ENCODE assay signal across 20 cellular contexts in the genomic region with DNA sequence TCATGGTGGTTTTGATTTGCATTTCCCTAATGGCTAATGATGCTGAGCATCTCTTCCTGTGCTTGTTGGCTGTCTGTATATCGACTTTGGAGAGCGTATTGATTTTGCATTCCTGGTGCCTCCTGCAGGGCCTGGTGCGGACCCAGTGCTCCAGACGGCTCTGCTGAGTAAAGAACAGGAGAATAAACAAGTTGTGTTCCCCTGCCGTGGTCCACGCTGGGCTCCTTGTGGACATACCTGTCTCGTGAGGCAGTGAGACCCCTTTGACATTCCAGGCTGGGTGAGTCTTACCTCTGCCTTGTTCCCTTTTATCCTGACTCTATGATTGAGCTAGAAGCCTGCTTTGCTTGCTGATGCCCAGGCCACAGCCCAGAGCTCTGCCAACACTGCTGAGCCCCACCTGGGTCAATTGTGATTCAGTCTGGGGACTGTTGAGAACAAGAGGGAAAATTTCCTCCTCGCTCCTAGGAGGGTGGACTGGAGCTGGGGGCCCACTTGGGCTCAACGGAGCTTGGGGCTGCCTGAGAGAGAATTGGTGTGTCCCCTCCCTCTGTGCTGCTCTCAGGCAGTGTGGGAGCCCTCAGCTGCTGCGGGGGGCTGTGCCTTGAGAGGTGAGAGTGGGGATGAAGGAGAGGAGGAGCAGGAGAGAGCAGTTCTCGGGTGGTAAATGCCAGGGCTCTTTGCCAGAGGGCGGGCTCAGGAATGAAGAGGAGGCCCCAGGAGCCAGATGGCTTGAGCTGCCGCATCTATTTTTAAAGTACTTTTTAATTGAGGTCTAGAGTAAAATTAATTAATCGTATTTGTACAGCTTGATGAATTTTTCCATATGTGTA. TPM values are rescaled to one million over a fixed set of nuclear protein-coding genes. Genes with fewer than 3 reads are reported as not detected.
DNase-seq lines count a peak whose midpoint lies in the region; ATAC-seq, FAIRE-seq and TF ChIP-seq lines count a peak whose summit lies in the region.
"Had no signal": no experiment of that assay in that cellular context is flagged by ENCODE, and none has a peak within 500 bp of the region (broad histone marks: within the 10 kb centered on the region; RNA-seq: fewer than 3 reads in every experiment).

No MANE protein-coding gene starts in this region.

- peak overlapping the region in 6 of 11 experiments; percentile 10 to 38 (median 32); a peak in 9 of 22 replicates for H3K4me2 ChIP-seq in BLaER1 treated with 17β-estradiol and CSF1 and Interleukin-3, amounts not matched to agents 10 nM and 100 nM

- no peaks in the 10 kb centered on the region for H3K36me3 ChIP-seq in BLaER1 treated with 17β-estradiol and CSF1 and Interleukin-3, amounts not matched to agents 10 nM and 100 nM
- no peaks in the 10 kb centered on the region for H3K36me3 ChIP-seq in prostate gland

- peak; percentile 46 for DNase-seq in NCI-H1105 treated with DMSO at 0.1 percent for 48 hours (lab: John Stamatoyannopoulos, UW)
- no peak for DNase-seq in WTC11 (ENCODE audit: low spot score)
- DNase-seq in prostate gland (ENCODE audit: low spot score), result no peak
- DNase-seq in urothelium cell line (ENCODE audit: low spot score), result no peak
- DNase-seq: activated CD4-positive, alpha-beta T cell treated with anti-CD3 and anti-CD28 coated beads for 48 hours; activated CD8-positive, alpha-beta memory T cell treated with anti-CD3 and anti-CD28 coated beads, Interleukin-2, amount 10 ng/mL, durations not matched to agents 7 days and 5 days; activated naive CD8-positive, alpha-beta T cell treated with anti-CD3 and anti-CD28 coated beads for 36 hours; CD8-positive, alpha-beta T cell; KG1; left colon; NCI-H2029; NCI-H526; OCI-M1; substantia nigra; T-helper 1 cell had no signal

- H3K4me1 Mint-ChIP-seq in WTC11, result peaks cover 11% of the 10 kb centered on the region

- no peak overlapping the region for H3K27ac Mint-ChIP-seq in WTC11
- H3K27ac Mint-ChIP-seq: activated CD8-positive, alpha-beta memory T cell treated with anti-CD3 and anti-CD28 coated beads, Interleukin-2, amount 10 ng/mL, durations not matched to agents 7 days and 5 days; activated naive CD8-positive, alpha-beta T cell treated with anti-CD3 and anti-CD28 coated beads for 36 hours; activated T-helper 1 cell treated with anti-CD3 and anti-CD28 coated beads, Interleukin-12 subunit alpha, Interleukin-12 subunit beta, Interleukin-2, Interleukin-4 antibody, amounts not matched to agents 30 ng/mL and 10 ng/mL and 1 ng/mL, durations not matched to agents 14 hours and 24 hours and 36 hours; CD8-positive, alpha-beta T cell had no signal

- no peak overlapping the region for H3K4me3 Mint-ChIP-seq in WTC11
- H3K4me3 Mint-ChIP-seq: activated CD8-positive, alpha-beta memory T cell treated with anti-CD3 and anti-CD28 coated beads, Interleukin-2, amount 10 ng/mL, durations not matched to agents 7 days and 5 days; activated naive CD8-positive, alpha-beta T cell treated with anti-CD3 and anti-CD28 coated beads for 36 hours; activated T-helper 1 cell treated with anti-CD3 and anti-CD28 coated beads, Interleukin-12 subunit alpha, Interleukin-12 subunit beta, Interleukin-2, Interleukin-4 antibody, amounts not matched to agents 30 ng/mL and 10 ng/mL and 1 ng/mL, durations not matched to agents 14 hours and 24 hours and 36 hours; CD8-positive, alpha-beta T cell had no signal

- H3K27me3 Mint-ChIP-seq in WTC11 (ENCODE audit: low read depth), result no peaks in the 10 kb centered on the region; the same call in 1 of the 2 replicates

- WGBS in prostate gland, result 64% methylated on average over 14 of the region's 14 CpGs

- TF ChIP-seq POLR2A in prostate gland (IDR thresholded peaks at IDR 0.05), result no peak
- TF ChIP-seq POLR2A in GM18505 (IDR thresholded peaks at IDR 0.05; ENCODE audit: borderline replicate concordance, extremely low read depth, insufficient read depth, insufficient read length), result no peak

- H4K20me1 ChIP-seq in BLaER1 treated with 17β-estradiol and CSF1 and Interleukin-3, amounts not matched to agents 10 nM and 100 nM, result no peaks in the 10 kb centered on the region; a peak in 1 of 22 replicates

- intact Hi-C loops in prostate gland (cut with DNase I), result no loop called here

- no peak overlapping the region for H3K27ac ChIP-seq in BLaER1 treated with 17β-estradiol and CSF1 and Interleukin-3, amounts not matched to agents 10 nM and 100 nM
- H3K27ac ChIP-seq in prostate gland, result peak overlapping the region; percentile 53 to 93

- no peak for FAIRE-seq in urothelium cell line (lab: Jason Lieb, UNC)
- FAIRE-seq: H1 had no signal

- H3K36me3 Mint-ChIP-seq in WTC11, result no peaks in the 10 kb centered on the region; the same call in 1 of the 2 replicates
- H3K36me3 Mint-ChIP-seq: activated CD8-positive, alpha-beta memory T cell treated with anti-CD3 and anti-CD28 coated beads, Interleukin-2, amount 10 ng/mL, durations not matched to agents 7 days and 5 days; activated naive CD8-positive, alpha-beta T cell treated with anti-CD3 and anti-CD28 coated beads for 36 hours; CD8-positive, alpha-beta T cell had no signal

- CTCF ChIA-PET in WTC11 (lab: Charles Lee), result interaction anchor here (1.1 kb wide), 1 partner anchor 9 kb away, joined by 4 read pairs; no protein-coding TSS in a partner anchor

- POLR2A ChIA-PET in WTC11 (lab: Charles Lee), result no interaction called here

- TF ChIP-seq CTCF in WTC11 (IDR thresholded peaks at IDR 0.05) (no peak), prostate gland (IDR thresholded peaks at IDR 0.05) (no peak)

- H3K4me1 ChIP-seq in BLaER1 treated with 17β-estradiol and CSF1 and Interleukin-3, amounts not matched to agents 10 nM and 100 nM, result peaks cover 10 to 37% (median 22%) of the 10 kb centered on the region in 10 experiments
- peaks cover 17% of the 10 kb centered on the region for H3K4me1 ChIP-seq in prostate gland (replicated peaks)

- peaks cover 3% of the 10 kb centered on the region; the same call in 1 of the 2 replicates for H3K9me3 Mint-ChIP-seq in WTC11
- H3K9me3 Mint-ChIP-seq: activated naive CD8-positive, alpha-beta T cell treated with anti-CD3 and anti-CD28 coated beads for 36 hours; activated T-helper 1 cell treated with anti-CD3 and anti-CD28 coated beads, Interleukin-12 subunit alpha, Interleukin-12 subunit beta, Interleukin-2, Interleukin-4 antibody, amounts not matched to agents 30 ng/mL and 10 ng/mL and 1 ng/mL, durations not matched to agents 14 hours and 24 hours and 36 hours had no signal

- no peak overlapping the region for H3K4me3 ChIP-seq in BLaER1 treated with 17β-estradiol and CSF1 and Interleukin-3, amounts not matched to agents 10 nM and 100 nM
- H3K4me3 ChIP-seq in prostate gland, result no peak overlapping the region

- peaks cover 0 to 24% (median 11%) of the 10 kb centered on the region in 11 experiments; a peak in 12 of 22 replicates for H3K9me3 ChIP-seq in BLaER1 treated with 17β-estradiol and CSF1 and Interleukin-3, amounts not matched to agents 10 nM and 100 nM (replicated peaks in 1 of 11)
- no peaks in the 10 kb centered on the region for H3K9me3 ChIP-seq in prostate gland

- H3K9ac ChIP-seq in BLaER1 treated with 17β-estradiol and CSF1 and Interleukin-3, amounts not matched to agents 10 nM and 100 nM, result no peak overlapping the region

- ATAC-seq in WTC11, result peak; percentile 41
- no peak for ATAC-seq in GM18505 (IDR thresholded peaks at IDR 0.05; ENCODE audit: unreplicated experiment)
- ATAC-seq in HG03432 (IDR thresholded peaks at IDR 0.05; ENCODE audit: unreplicated experiment), result no peak
- ATAC-seq: activated CD8-positive, alpha-beta memory T cell treated with anti-CD3 and anti-CD28 coated beads, Interleukin-2, amount 10 ng/mL, durations not matched to agents 7 days and 5 days; CD8-positive, alpha-beta T cell; left colon had no signal

- peaks cover 0 to 17% (median 4%) of the 10 kb centered on the region in 11 experiments; a peak in 7 of 22 replicates for H3K27me3 ChIP-seq in BLaER1 treated with 17β-estradiol and CSF1 and Interleukin-3, amounts not matched to agents 10 nM and 100 nM
- no peaks in the 10 kb centered on the region for H3K27me3 ChIP-seq in prostate gland (replicated peaks; ENCODE audit: insufficient read depth)

TF ChIP-seq in WTC11, 78 proteins besides CTCF, POLR2A, EP300 and RAD21 (continues in another document):
- TF ChIP-seq IRF2 (CRISPR knock-in tag; IDR thresholded peaks at IDR 0.05; ENCODE audit: borderline replicate concordance, low read depth), result no peak
- no peak for TF ChIP-seq ESRRA (CRISPR knock-in tag; IDR thresholded peaks at IDR 0.05; ENCODE audit: borderline replicate concordance)
- TF ChIP-seq NR2C2 (CRISPR knock-in tag; IDR thresholded peaks at IDR 0.05), result no peak
- TF ChIP-seq JUN (CRISPR knock-in tag; IDR thresholded peaks at IDR 0.05), result no peak
- TF ChIP-seq, protein P1, sequence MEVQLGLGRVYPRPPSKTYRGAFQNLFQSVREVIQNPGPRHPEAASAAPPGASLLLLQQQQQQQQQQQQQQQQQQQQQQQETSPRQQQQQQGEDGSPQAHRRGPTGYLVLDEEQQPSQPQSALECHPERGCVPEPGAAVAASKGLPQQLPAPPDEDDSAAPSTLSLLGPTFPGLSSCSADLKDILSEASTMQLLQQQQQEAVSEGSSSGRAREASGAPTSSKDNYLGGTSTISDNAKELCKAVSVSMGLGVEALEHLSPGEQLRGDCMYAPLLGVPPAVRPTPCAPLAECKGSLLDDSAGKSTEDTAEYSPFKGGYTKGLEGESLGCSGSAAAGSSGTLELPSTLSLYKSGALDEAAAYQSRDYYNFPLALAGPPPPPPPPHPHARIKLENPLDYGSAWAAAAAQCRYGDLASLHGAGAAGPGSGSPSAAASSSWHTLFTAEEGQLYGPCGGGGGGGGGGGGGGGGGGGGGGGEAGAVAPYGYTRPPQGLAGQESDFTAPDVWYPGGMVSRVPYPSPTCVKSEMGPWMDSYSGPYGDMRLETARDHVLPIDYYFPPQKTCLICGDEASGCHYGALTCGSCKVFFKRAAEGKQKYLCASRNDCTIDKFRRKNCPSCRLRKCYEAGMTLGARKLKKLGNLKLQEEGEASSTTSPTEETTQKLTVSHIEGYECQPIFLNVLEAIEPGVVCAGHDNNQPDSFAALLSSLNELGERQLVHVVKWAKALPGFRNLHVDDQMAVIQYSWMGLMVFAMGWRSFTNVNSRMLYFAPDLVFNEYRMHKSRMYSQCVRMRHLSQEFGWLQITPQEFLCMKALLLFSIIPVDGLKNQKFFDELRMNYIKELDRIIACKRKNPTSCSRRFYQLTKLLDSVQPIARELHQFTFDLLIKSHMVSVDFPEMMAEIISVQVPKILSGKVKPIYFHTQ (CRISPR knock-in tag; IDR thresholded peaks at IDR 0.05), result no peak
- TF ChIP-seq FOXK1 (CRISPR knock-in tag; IDR thresholded peaks at IDR 0.05), result no peak
- TF ChIP-seq, protein P2, sequence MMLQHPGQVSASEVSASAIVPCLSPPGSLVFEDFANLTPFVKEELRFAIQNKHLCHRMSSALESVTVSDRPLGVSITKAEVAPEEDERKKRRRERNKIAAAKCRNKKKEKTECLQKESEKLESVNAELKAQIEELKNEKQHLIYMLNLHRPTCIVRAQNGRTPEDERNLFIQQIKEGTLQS (CRISPR knock-in tag; conservative IDR thresholded peaks at IDR 0.05), result no peak

RNA-seq across cellular contexts. Expression of a gene that starts 43.7 kb away (rescaled TPM):
- 29.8 to 40.6 TPM (median 31.0 TPM) in 3 replicates for total RNA-seq in WTC11 (2021)
- total RNA-seq in prostate gland, result 100 to 1,000 TPM in 1 of 2 donors, 10 to 100 TPM in 1; 96.5 to 245 TPM

Comparison
In these comparisons a context has a peak if more than half of its experiments do, and no peak if none do; other contexts are left out.
1. H3K27ac ChIP-seq: peak in prostate gland (2 of 2); none in BLaER1 treated with 17β-estradiol and CSF1 and Interleukin-3, amounts not matched to agents 10 nM and 100 nM (0 of 11).